Comparison of ENCODE assay signal across 1 cellular context in the genomic region with DNA sequence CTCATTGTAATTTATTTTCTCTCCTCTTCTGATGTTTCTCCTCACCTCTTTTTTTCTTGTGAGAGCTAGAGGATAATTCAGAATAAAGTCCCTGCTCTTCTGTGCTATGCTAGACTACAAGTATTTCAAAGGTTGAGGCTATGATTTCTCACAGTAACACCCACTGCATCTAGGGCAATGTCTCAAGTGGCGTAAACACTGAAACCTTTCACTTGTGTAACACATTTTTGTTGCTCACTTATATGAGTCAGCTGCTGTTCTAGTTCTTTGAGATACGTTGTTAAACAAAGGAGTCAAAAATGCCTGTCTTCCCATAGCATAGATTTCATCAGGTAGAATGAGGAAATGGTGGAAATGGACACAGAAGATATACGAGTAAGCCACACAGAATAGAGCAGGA.
TF ChIP-seq lines count a peak whose summit lies in the region.

No MANE protein-coding gene starts in this region.

TF ChIP-seq in GM12878, 131 proteins besides CTCF, POLR2A, EP300 and RAD21 (continued from another document):
- TF ChIP-seq MTA3 (IDR thresholded peaks at IDR 0.05; ENCODE audit: borderline replicate concordance, low read length) (0 out of 2 replicates have a peak, but pooled peaks have one; percentile 29), ZNF217 (IDR thresholded peaks at IDR 0.05) (no peak), ASH2L (IDR thresholded peaks at IDR 0.05; ENCODE audit: borderline replicate concordance, low read depth) (0 out of 2 replicates have a peak, but pooled peaks have one; percentile 56), PAX5 (IDR thresholded peaks at IDR 0.05; ENCODE audit: borderline replicate concordance, low read depth, low read length) (peak; percentile 18; the same call in 1 of the 2 replicates), GABPA (IDR thresholded peaks at IDR 0.05; ENCODE audit: low read depth) (no peak), JUNB (IDR thresholded peaks at IDR 0.05) (peak; percentile 43)
- TF ChIP-seq, protein P1, sequence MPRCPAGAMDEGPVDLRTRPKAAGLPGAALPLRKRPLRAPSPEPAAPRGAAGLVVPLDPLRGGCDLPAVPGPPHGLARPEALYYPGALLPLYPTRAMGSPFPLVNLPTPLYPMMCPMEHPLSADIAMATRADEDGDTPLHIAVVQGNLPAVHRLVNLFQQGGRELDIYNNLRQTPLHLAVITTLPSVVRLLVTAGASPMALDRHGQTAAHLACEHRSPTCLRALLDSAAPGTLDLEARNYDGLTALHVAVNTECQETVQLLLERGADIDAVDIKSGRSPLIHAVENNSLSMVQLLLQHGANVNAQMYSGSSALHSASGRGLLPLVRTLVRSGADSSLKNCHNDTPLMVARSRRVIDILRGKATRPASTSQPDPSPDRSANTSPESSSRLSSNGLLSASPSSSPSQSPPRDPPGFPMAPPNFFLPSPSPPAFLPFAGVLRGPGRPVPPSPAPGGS (IDR thresholded peaks at IDR 0.05; ENCODE audit: borderline replicate concordance, insufficient read depth, low read depth, low read length, poor library complexity, severe bottlenecking): peak; percentile 74
